Comparison of ENCODE assay signal across 8 cellular contexts in genomic region chr2:157627594-157628281, GRCh38. TPM values are rescaled to one million over a fixed set of nuclear protein-coding genes. Genes with fewer than 3 reads are reported as not detected.
A peak's percentile ranks its signal among the peaks of the same experiment; 100 is the strongest.
DNase-seq lines count a peak whose midpoint lies in the region; ATAC-seq and TF ChIP-seq lines count a peak whose summit lies in the region.

No MANE protein-coding gene starts in this region.

- H3K4me3 ChIP-seq in astrocyte of the spinal cord (ENCODE audit: low read depth, low read length): peak overlapping the region; percentile 41

- peak; percentile 13 for DNase-seq in activated T-cell treated with anti-CD3 and anti-CD28 coated beads for 1 hour (ENCODE audit: low read depth)
- DNase-seq in activated T-cell treated with anti-CD3 and anti-CD28 coated beads, Interleukin-2, amount 50 U/mL, for 1 hour: no peak
- DNase-seq in SK-N-DZ (ENCODE audit: low spot score): peak; percentile 1
- DNase-seq in astrocyte of the spinal cord (ENCODE audit: low read depth, low spot score): peak; percentile 15
- DNase-seq in left colon: peak; percentile 82 to 83
- DNase-seq in stimulated activated CD4-positive, alpha-beta T cell treated with anti-CD3 and anti-CD28 coated beads, Interleukin-4, amount 100 ng/mL, for 48 hours (ENCODE audit: low read depth in 2 of 2): peak; percentile 19 to 22
- no peak for DNase-seq in T1000 (lab: John Stamatoyannopoulos, UW)
- DNase-seq in ecto neural progenitor cell (ENCODE audit: low spot score): no peak

- peak; percentile 59 for ATAC-seq in left colon

- in situ Hi-C loops in astrocyte of the spinal cord (cut with HindIII; ENCODE audit: low sequenced_read_pairs): no loop called here

- intact Hi-C loops in left colon (cut with DNase I, micrococcal nuclease): no loop called here

- no peak for TF ChIP-seq CTCF in astrocyte of the spinal cord (IDR thresholded peaks at IDR 0.05; ENCODE audit: low read depth, low read length)

RNA-seq across cellular contexts. Expression of gene ACVR1C, which starts 0.9 kb away (rescaled TPM):
- 0.07 and 0.50 TPM in 2 replicates for polyA plus RNA-seq in SK-N-DZ (2014; cell fraction: cytosol; rRNA removed)
- 0.02 and 0.21 TPM in 2 replicates for polyA plus RNA-seq in SK-N-DZ (2014; cell fraction: nucleus; rRNA removed)
- 10 to 100 TPM; 14.6 to 15.7 TPM for total RNA-seq in left colon

Comparison
In these comparisons a context has a peak if more than half of its experiments do, and no peak if none do; other contexts are left out.
1. DNase-seq: peak in activated T-cell treated with anti-CD3 and anti-CD28 coated beads for 1 hour (single experiment), SK-N-DZ (single experiment), astrocyte of the spinal cord (single experiment), left colon (2 of 2) and stimulated activated CD4-positive, alpha-beta T cell treated with anti-CD3 and anti-CD28 coated beads, Interleukin-4, amount 100 ng/mL, for 48 hours (2 of 2); none in activated T-cell treated with anti-CD3 and anti-CD28 coated beads, Interleukin-2, amount 50 U/mL, for 1 hour (single experiment), T1000 (single experiment) and ecto neural progenitor cell (single experiment).